ENCODE assay signal across 28 cellular contexts in the genomic region with DNA sequence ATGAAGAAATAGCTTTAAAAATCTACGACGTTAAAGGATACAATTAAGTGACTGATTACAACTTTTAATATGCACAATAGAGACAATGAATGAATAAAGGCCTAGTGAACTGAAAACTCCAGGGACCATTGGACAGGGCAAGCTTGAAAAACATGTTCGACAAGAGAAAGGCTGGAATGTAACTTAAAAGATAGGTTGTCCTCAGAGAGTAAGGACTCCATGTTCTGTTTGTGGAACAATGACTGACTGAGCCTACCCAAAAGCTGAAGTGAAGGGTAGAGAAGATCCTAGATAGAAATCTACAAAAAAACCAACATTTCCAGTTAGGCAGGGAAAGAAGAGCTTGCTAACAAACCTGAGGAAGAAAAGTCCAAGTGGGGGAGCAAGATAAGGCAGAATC.
"Had no signal": no experiment of that assay in that cellular context is flagged by ENCODE, and none has a peak within 500 bp of the region (broad histone marks: within the 10 kb centered on the region; RNA-seq: fewer than 3 reads in every experiment).

No MANE protein-coding gene starts in this region.

- H3K36me3 ChIP-seq: ascending aorta, breast epithelium, esophagus muscularis mucosa, gastrocnemius medialis, heart left ventricle had no signal

- H3K4me3 ChIP-seq: ascending aorta, breast epithelium, coronary artery, dorsolateral prefrontal cortex, esophagus muscularis mucosa, gastrocnemius medialis, heart left ventricle had no signal

- H3K27me3 ChIP-seq: ascending aorta, breast epithelium, dorsolateral prefrontal cortex, esophagus muscularis mucosa, foreskin keratinocyte, gastrocnemius medialis, heart left ventricle had no signal

- H3K27ac ChIP-seq: ascending aorta, breast epithelium, coronary artery, dorsolateral prefrontal cortex, esophagus muscularis mucosa, foreskin keratinocyte, gastrocnemius medialis, heart left ventricle had no signal

- H3K4me1 ChIP-seq: breast epithelium, foreskin keratinocyte had no signal

- ATAC-seq: activated CD4-positive, alpha-beta T cell treated with anti-CD3 and anti-CD28 coated beads for 36 hours; activated CD8-positive, alpha-beta memory T cell treated with anti-CD3 and anti-CD28 coated beads, Interleukin-2, amount 10 ng/mL, durations not matched to agents 7 days and 5 days; activated CD8-positive, alpha-beta T cell treated with anti-CD3 and anti-CD28 coated beads, Interleukin-2, amount 10 ng/mL, durations not matched to agents 7 days and 5 days; activated naive CD4-positive, alpha-beta T cell treated with anti-CD3 and anti-CD28 coated beads, Interleukin-2, amount 50 U/mL, for 72 hours; foreskin keratinocyte; gastrocnemius medialis; heart left ventricle had no signal

- DNase-seq: activated CD4-positive, alpha-beta memory T cell treated with anti-CD3 and anti-CD28 coated beads for 36 hours; activated CD4-positive, alpha-beta T cell treated with anti-CD3 and anti-CD28 coated beads for 36 hours; activated CD4-positive, alpha-beta T cell treated with anti-CD3 and anti-CD28 coated beads, Interleukin-2, amount 10 ng/mL, durations not matched to agents 24 days and 14 days; activated CD4-positive, CD25-positive, alpha-beta regulatory T cell; activated CD4-positive, CD25-positive, alpha-beta regulatory T cell treated with anti-CD3 and anti-CD28 coated beads, Interleukin-2, amount 50 U/mL, for 72 hours; activated CD8-positive, alpha-beta memory T cell treated with anti-CD3 and anti-CD28 coated beads, Interleukin-2, amount 10 ng/mL, durations not matched to agents 7 days and 5 days; activated CD8-positive, alpha-beta memory T cell treated with anti-CD3 and anti-CD28 coated beads, Interleukin-2, amount 50 U/mL, for 4 hours; activated CD8-positive, alpha-beta T cell treated with anti-CD3 and anti-CD28 coated beads, Interleukin-2, amount 10 ng/mL, durations not matched to agents 7 days and 5 days; activated gamma-delta T cell; activated naive CD4-positive, alpha-beta T cell; activated naive CD4-positive, alpha-beta T cell treated with anti-CD3 and anti-CD28 coated beads, Interleukin-2, amount 10 ng/mL, durations not matched to agents 7 days and 5 days; activated naive CD8-positive, alpha-beta T cell treated with anti-CD3 and anti-CD28 coated beads, Interleukin-2, amount 10 ng/mL, durations not matched to agents 7 days and 5 days; activated T-cell treated with anti-CD3 and anti-CD28 coated beads, Interleukin-2, amount 50 U/mL, for 1 hour; activated T-cell treated with anti-CD3 and anti-CD28 coated beads, Interleukin-2, amount 50 U/mL, for 48 hours; dorsolateral prefrontal cortex; effector memory CD4-positive, alpha-beta T cell; endodermal cell; erythroblast; foreskin keratinocyte; gastrocnemius medialis; glutamatergic neuron; heart left ventricle; T-helper 2 cell had no signal

- H3K9me3 ChIP-seq: ascending aorta, breast epithelium, esophagus muscularis mucosa, gastrocnemius medialis had no signal
